7 cellular contexts compared by ENCODE assay signal in genomic region chr19:58544591-58545285, GRCh38. TPM values are rescaled to one million over a fixed set of nuclear protein-coding genes. Genes with fewer than 3 reads are reported as not detected.
DNase-seq lines count a peak whose midpoint lies in the region; ATAC-seq and TF ChIP-seq lines count a peak whose summit lies in the region.

No MANE protein-coding gene starts in this region.

- H3K9me3 ChIP-seq in ectodermal cell (ENCODE audit: control insufficient read depth, low read length): no peaks in the 10 kb centered on the region
- no peaks in the 10 kb centered on the region for H3K9me3 ChIP-seq in mucosa of descending colon
- no peaks in the 10 kb centered on the region for H3K9me3 ChIP-seq in thyroid gland

- ATAC-seq in GM18907 (IDR thresholded peaks at IDR 0.05; ENCODE audit: unreplicated experiment): peak; percentile 48
- peak; percentile 50 for ATAC-seq in HG02970 (IDR thresholded peaks at IDR 0.05; ENCODE audit: low FRiP score, unreplicated experiment)
- peak; percentile 46 for ATAC-seq in mucosa of descending colon

- no peak for TF ChIP-seq POLR2A in thyroid gland (IDR thresholded peaks at IDR 0.05)

- no peak for TF ChIP-seq CTCF in mucosa of descending colon (IDR thresholded peaks at IDR 0.05)
- peak in 1 of 6 experiments; percentile 2 for TF ChIP-seq CTCF in thyroid gland (IDR thresholded peaks at IDR 0.05)

- peak overlapping the region; percentile 100 for H3K4me3 ChIP-seq in ectodermal cell (ENCODE audit: insufficient read depth, low read depth, low read length)
- peak overlapping the region; percentile 85 for H3K4me3 ChIP-seq in mucosa of descending colon
- H3K4me3 ChIP-seq in thyroid gland (replicated peaks in 1 of 3): peak overlapping the region; percentile 45 to 96 (median 85)

- WGBS in ectodermal cell, 2 experiments: 0 to 1% methylated on average over 92 of the region's 92 CpGs
- WGBS in thyroid gland, 2 donors: 0% methylated on average over 8 to 12 of the region's 92 CpGs

- intact Hi-C loops in mucosa of descending colon (cut with DNase I, micrococcal nuclease): no loop called here
- intact Hi-C loops in thyroid gland (cut with DNase I): no loop called here

- H3K4me1 ChIP-seq in ectodermal cell (ENCODE audit: control insufficient read depth, insufficient read depth, low read length) (peaks cover 13% of the 10 kb centered on the region), mucosa of descending colon (ENCODE audit: low read depth) (peaks cover 21% of the 10 kb centered on the region), thyroid gland (peaks cover 22 to 23% of the 10 kb centered on the region in 2 donors)

- H3K27me3 ChIP-seq in ectodermal cell (ENCODE audit: control insufficient read depth, insufficient read depth, low read length, poor library complexity, severe bottlenecking): peaks cover 28% of the 10 kb centered on the region
- H3K27me3 ChIP-seq in thyroid gland: no peaks in the 10 kb centered on the region

- peaks cover 27% of the 10 kb centered on the region for H3K36me3 ChIP-seq in ectodermal cell (ENCODE audit: control insufficient read depth, insufficient read depth, low read length)
- H3K36me3 ChIP-seq in mucosa of descending colon (ENCODE audit: low read depth): peaks cover 22% of the 10 kb centered on the region
- peaks cover 28 to 29% of the 10 kb centered on the region in 2 donors for H3K36me3 ChIP-seq in thyroid gland

- peak; percentile 43 for DNase-seq in SW480 (ENCODE audit: low spot score)
- peak in 2 of 3 donors; percentile 48 to 70 for DNase-seq in mucosa of descending colon
- DNase-seq in thyroid gland: peak; percentile 43 to 52
- no peak for DNase-seq in NCI-H510A treated with DMSO at 0.1 percent for 48 hours (lab: John Stamatoyannopoulos, UW)

- H3K27ac ChIP-seq in ectodermal cell (ENCODE audit: insufficient read depth, low read depth, low read length, poor library complexity, severe bottlenecking) (peak overlapping the region; percentile 97), thyroid gland (peak overlapping the region; percentile 97 to 98 (median 97))

RNA-seq across cellular contexts. Expression of gene TRIM28, which starts 0.9 kb away (rescaled TPM):
- polyA plus RNA-seq in ectodermal cell (2013, experiment 1 of 4): 1,177 TPM
- 1,248 TPM for polyA plus RNA-seq in ectodermal cell (2013, experiment 2 of 4)
- 686 TPM for polyA plus RNA-seq in ectodermal cell (2013, experiment 3 of 4)
- 770 TPM for polyA plus RNA-seq in ectodermal cell (2013, experiment 4 of 4)
- total RNA-seq in mucosa of descending colon: 100 to 1,000 TPM; 180 to 308 (median 202) TPM
- 100 to 1,000 TPM; 195 to 237 (median 218) TPM for total RNA-seq in thyroid gland

RNA-seq across cellular contexts. Expression of gene CHMP2A, which starts 10.2 kb away (rescaled TPM):
- polyA plus RNA-seq in ectodermal cell (2013, experiment 1 of 4): 109 TPM
- 111 TPM for polyA plus RNA-seq in ectodermal cell (2013, experiment 2 of 4)
- 106 TPM for polyA plus RNA-seq in ectodermal cell (2013, experiment 3 of 4)
- 125 TPM for polyA plus RNA-seq in ectodermal cell (2013, experiment 4 of 4)
- total RNA-seq in mucosa of descending colon (100 to 1,000 TPM; 125 to 231 (median 195) TPM), thyroid gland (100 to 1,000 TPM; 123 to 155 (median 148) TPM)

RNA-seq across cellular contexts. Expression of gene UBE2M, which starts 13.7 kb away (rescaled TPM):
- polyA plus RNA-seq in ectodermal cell (2013, experiment 1 of 4): 105 TPM
- polyA plus RNA-seq in ectodermal cell (2013, experiment 2 of 4): 105 TPM
- polyA plus RNA-seq in ectodermal cell (2013, experiment 3 of 4): 86.3 TPM
- polyA plus RNA-seq in ectodermal cell (2013, experiment 4 of 4): 90.7 TPM
- total RNA-seq in mucosa of descending colon (100 to 1,000 TPM in 1 of 3 donors, 10 to 100 TPM in 2; 49.4 to 101 (median 66.7) TPM), thyroid gland (10 to 100 TPM; 17.2 to 28.5 (median 20.3) TPM)

RNA-seq across cellular contexts. Expression of gene ZBTB45, which starts 25.1 kb away (rescaled TPM):
- polyA plus RNA-seq in ectodermal cell (2013, experiment 1 of 4): 19.6 TPM
- polyA plus RNA-seq in ectodermal cell (2013, experiment 2 of 4): 18.5 TPM
- 18.4 TPM for polyA plus RNA-seq in ectodermal cell (2013, experiment 3 of 4)
- 18.6 TPM for polyA plus RNA-seq in ectodermal cell (2013, experiment 4 of 4)
- 10 to 100 TPM; 12.1 to 16.7 (median 13.4) TPM for total RNA-seq in mucosa of descending colon
- total RNA-seq in thyroid gland: 10 to 100 TPM in 1 of 4 donors, 1 to 10 TPM in 3; 6.9 to 17.7 (median 8.5) TPM

RNA-seq across cellular contexts. Expression of gene MZF1, which starts 28.4 kb away (rescaled TPM):
- polyA plus RNA-seq in ectodermal cell (2013, experiment 1 of 4): 27.4 TPM
- polyA plus RNA-seq in ectodermal cell (2013, experiment 2 of 4): 29.9 TPM
- 23.0 TPM for polyA plus RNA-seq in ectodermal cell (2013, experiment 3 of 4)
- 26.1 TPM for polyA plus RNA-seq in ectodermal cell (2013, experiment 4 of 4)
- 10 to 100 TPM; 30.4 to 43.3 (median 36.1) TPM for total RNA-seq in mucosa of descending colon
- 10 to 100 TPM; 55.0 to 82.7 (median 70.5) TPM for total RNA-seq in thyroid gland
